ENCODE assay signal across 8 cellular contexts in genomic region chr12:123233505-123234299, GRCh38. TPM values are rescaled to one million over a fixed set of nuclear protein-coding genes. Genes with fewer than 3 reads are reported as not detected.
A peak's percentile ranks its signal among the peaks of the same experiment; 100 is the strongest.
DNase-seq lines count a peak whose midpoint lies in the region; ATAC-seq, FAIRE-seq and TF ChIP-seq lines count a peak whose summit lies in the region.

No MANE protein-coding gene starts in this region.

- H3K4me2 ChIP-seq in BLaER1, result peak overlapping the region; percentile 87

- 0 to 12% (median 5%) methylated on average over 8 to 42 of the region's 42 CpGs for WGBS in adrenal gland, 4 donors

- peak in 1 of 2 donors; percentile 65 for TF ChIP-seq POLR2A in adrenal gland (IDR thresholded peaks at IDR 0.05)

- peaks cover 84% of the 10 kb centered on the region for H3K4me1 ChIP-seq in BLaER1
- H3K4me1 ChIP-seq in HUES6 (ENCODE audit: control insufficient read depth, insufficient read depth, low read length), result peaks cover 2% of the 10 kb centered on the region; the same call in 1 of the 2 replicates
- peaks cover 8 to 31% of the 10 kb centered on the region in 2 donors for H3K4me1 ChIP-seq in adrenal gland (replicated peaks in 1 of 2)

- ATAC-seq in GM19463 (IDR thresholded peaks at IDR 0.05; ENCODE audit: unreplicated experiment), result peak; percentile 2
- peak; percentile 43 for ATAC-seq in left colon

- 0 out of 2 replicates have a peak, but pooled peaks cover 1% of the 10 kb centered on the region for H3K36me3 ChIP-seq in BLaER1
- H3K36me3 ChIP-seq in HUES6 (ENCODE audit: control insufficient read depth, insufficient read depth, low read length), result peaks cover 13% of the 10 kb centered on the region
- no peaks in the 10 kb centered on the region for H3K36me3 ChIP-seq in adrenal gland (replicated peaks in 1 of 2)

- DNase-seq in adrenal gland (peak in 2 of 7 donors; percentile 19 to 59), left colon (peak in 1 of 2 donors; percentile 22), GM19239 (ENCODE audit: insufficient read length, low spot score) (no peak), GM10266 (ENCODE audit: extremely low spot score) (no peak)

- TF ChIP-seq CTCF in adrenal gland (IDR thresholded peaks at IDR 0.05), result no peak
- TF ChIP-seq CTCF in GM10266 (IDR thresholded peaks at IDR 0.05; ENCODE audit: control insufficient read depth, insufficient read depth, low read depth, missing control alignments), result no peak

- H4K20me1 ChIP-seq in BLaER1, result peaks cover 58% of the 10 kb centered on the region

- H3K9ac ChIP-seq in BLaER1 (peak overlapping the region; percentile 94), HUES6 (ENCODE audit: low read length) (peak overlapping the region; percentile 80)

- intact Hi-C loops in adrenal gland (cut with DNase I), result no loop called here
- intact Hi-C loops in left colon (cut with DNase I, micrococcal nuclease), result loop anchor here in 1 of 2 donors (10.0 kb wide), 2 partner anchors 189 to 249 kb away; partner anchors contain the start of gene ARL6IP4

- H3K9me3 ChIP-seq in BLaER1, result no peaks in the 10 kb centered on the region
- H3K9me3 ChIP-seq in HUES6 (ENCODE audit: control insufficient read depth, insufficient read depth, low read depth, low read length), result no peaks in the 10 kb centered on the region
- H3K9me3 ChIP-seq in adrenal gland (replicated peaks in 1 of 3), result no peaks in the 10 kb centered on the region

- H3K4me3 ChIP-seq in BLaER1 (peak overlapping the region; percentile 95), HUES6 (ENCODE audit: low read depth, low read length) (peak overlapping the region; percentile 92), adrenal gland (peak overlapping the region; percentile 53 to 83 (median 75))

- no peak for FAIRE-seq in GM19239 (lab: Jason Lieb, UNC)

- no peaks in the 10 kb centered on the region for H3K27me3 ChIP-seq in BLaER1
- H3K27me3 ChIP-seq in HUES6 (ENCODE audit: control insufficient read depth, insufficient read depth, low read length), result no peaks in the 10 kb centered on the region
- no peaks in the 10 kb centered on the region for H3K27me3 ChIP-seq in adrenal gland

- H3K27ac ChIP-seq in BLaER1, result peak overlapping the region; percentile 92
- peak overlapping the region; percentile 59; the same call in 1 of the 2 replicates for H3K27ac ChIP-seq in HUES6 (ENCODE audit: low read depth, low read length)
- H3K27ac ChIP-seq in adrenal gland, result peak overlapping the region; percentile 74 to 96 (median 90)
- H3K27ac ChIP-seq in temporal lobe (ENCODE audit: low read depth, low read length), result peak overlapping the region; percentile 85

RNA-seq across cellular contexts. Expression of gene MTRFR, which starts 0.5 kb away (rescaled TPM):
- total RNA-seq in adrenal gland (10 to 100 TPM; 12.2 to 18.6 (median 13.7) TPM), left colon (1 to 10 TPM; 9.2 to 9.6 TPM), temporal lobe (11.1 TPM)
- polyA plus RNA-seq in adrenal gland, result 10 to 100 TPM; 15.8 to 23.3 (median 20.1) TPM

RNA-seq across cellular contexts. Expression of gene MPHOSPH9, which starts 0.8 kb away (rescaled TPM):
- total RNA-seq in adrenal gland (10 to 100 TPM; 20.4 to 61.7 (median 26.7) TPM), left colon (10 to 100 TPM; 12.3 to 19.8 TPM), temporal lobe (65.4 TPM)
- polyA plus RNA-seq in adrenal gland, result 10 to 100 TPM; 11.7 to 16.5 (median 16.2) TPM

RNA-seq across cellular contexts. Expression of gene CDK2AP1, which starts 38.0 kb away (rescaled TPM):
- total RNA-seq in adrenal gland (100 to 1,000 TPM in 3 of 8 donors, 10 to 100 TPM in 5; 69.9 to 130 (median 91.5) TPM), left colon (10 to 100 TPM; 60.5 to 61.3 TPM), temporal lobe (67.6 TPM)
- polyA plus RNA-seq in adrenal gland, result 100 to 1,000 TPM; 139 to 202 (median 196) TPM
